Comparison of ENCODE assay signal across 12 cellular contexts in genomic region chr4:186204611-186205144, GRCh38. TPM values are rescaled to one million over a fixed set of nuclear protein-coding genes. Genes with fewer than 3 reads are reported as not detected.
DNase-seq lines count a peak whose midpoint lies in the region; ATAC-seq and TF ChIP-seq lines count a peak whose summit lies in the region.
"Had no signal": no experiment of that assay in that cellular context is flagged by ENCODE, and none has a peak within 500 bp of the region (broad histone marks: within the 10 kb centered on the region; RNA-seq: fewer than 3 reads in every experiment).

No MANE protein-coding gene starts in this region.

- H3K9me1 ChIP-seq in IMR-90 (ENCODE audit: insufficient read depth, low read length), result peaks cover 4% of the 10 kb centered on the region; the same call in 1 of the 2 replicates

- no peak overlapping the region for H2BK15ac ChIP-seq in IMR-90 (ENCODE audit: low read depth, low read length)

- no TSS peak for BruUV-seq in IMR-90 (replicated peaks; lab: Mats Ljungman, UMichigan)

- 0 out of 2 replicates have a peak overlapping the region, but pooled peaks have one; percentile 36 for H3K14ac ChIP-seq in IMR-90 (replicated peaks; ENCODE audit: low read depth, low read length)

- H3K56ac ChIP-seq in IMR-90 (ENCODE audit: extremely low read depth, insufficient read depth, low read length), result no peak overlapping the region

- H3K23ac ChIP-seq in IMR-90 (ENCODE audit: low read depth, low read length), result 0 out of 2 replicates have a peak overlapping the region, but pooled peaks have one; percentile 44

- no peaks in the 10 kb centered on the region for H3K79me1 ChIP-seq in IMR-90 (ENCODE audit: low read depth in 1 of 2, low read length in 2 of 2)

- H2BK5ac ChIP-seq in IMR-90 (ENCODE audit: low read depth, low read length, poor library complexity, severe bottlenecking), result no peak overlapping the region

- WGBS in IMR-90 (ENCODE audit: extremely low coverage in 2 of 2, insufficient read length in 1 of 2), 2 experiments, result 86% methylated on average over 12 of the region's 13 CpGs; no CpG with 5 or more reads in 1 of the 2 experiments

- peaks cover 20% of the 10 kb centered on the region for H3K36me3 Mint-ChIP-seq in dendritic cell treated with granulocyte-macrophage colony-stimulating factor and Interleukin-4, amounts not matched to agents 40 ng/mL and 50 ng/mL, for 4 days (ENCODE audit: low read depth)
- peaks cover 12 to 16% of the 10 kb centered on the region in 2 donors for H3K36me3 Mint-ChIP-seq in naive B cell

- POLR2A ChIA-PET in IMR-90 (lab: Charles Lee; ENCODE audit: unreplicated experiment) (no interaction called here), RWPE1 (lab: Yijun Ruan, JAX; ENCODE audit: low non-redundant PET) (no interaction called here)

- H3K27me3 Mint-ChIP-seq in dendritic cell treated with granulocyte-macrophage colony-stimulating factor and Interleukin-4, amounts not matched to agents 40 ng/mL and 50 ng/mL, for 4 days, result no peaks in the 10 kb centered on the region
- H3K27me3 Mint-ChIP-seq in naive B cell, result no peaks in the 10 kb centered on the region

- H3K4me2 ChIP-seq in BLaER1, result peak overlapping the region; percentile 48
- peak overlapping the region; percentile 77 for H3K4me2 ChIP-seq in IMR-90 (ENCODE audit: low read depth, low read length)

- H3K27ac ChIP-seq in BLaER1, result no peak overlapping the region
- no peak overlapping the region; the same call in 1 of the 2 replicates for H3K27ac ChIP-seq in IMR-90 (ENCODE audit: insufficient read depth, low read length)
- no peak overlapping the region for H3K27ac ChIP-seq in RWPE1

- in situ Hi-C loops in IMR-90 (cut with MboI; ENCODE audit: low sequenced_read_pairs), result no loop called here

- intact Hi-C loops in IMR-90 (cut with micrococcal nuclease), result no loop called here
- intact Hi-C loops in dendritic cell treated with granulocyte-macrophage colony-stimulating factor and Interleukin-4, amounts not matched to agents 40 ng/mL and 50 ng/mL, for 4 days (cut with micrococcal nuclease), result no loop called here

- ATAC-seq in IMR-90 (ENCODE audit: low read depth), result no peak
- ATAC-seq in naive B cell (ENCODE audit: low read depth in 2 of 2), result peak in 1 of 2 donors; percentile 10
- ATAC-seq in GM19324 (IDR thresholded peaks at IDR 0.05; ENCODE audit: low FRiP score, unreplicated experiment), result no peak

- TF ChIP-seq RAD21 in IMR-90 (IDR thresholded peaks at IDR 0.05; ENCODE audit: low read length), result no peak

- no peak for TF ChIP-seq POLR2A in IMR-90 (IDR thresholded peaks at IDR 0.05; ENCODE audit: low read depth, low read length)

- peak overlapping the region; percentile 18; the same call in 1 of the 2 replicates for H3K18ac ChIP-seq in IMR-90 (ENCODE audit: low read depth, low read length)

- dilution Hi-C loops in IMR-90 (cut with HindIII; ENCODE audit: low sequenced_read_pairs, unreplicated experiment), result no loop called here

- peak overlapping the region; percentile 38 for H2AK9ac ChIP-seq in IMR-90 (replicated peaks; ENCODE audit: low read depth, low read length, poor library complexity)

- peak overlapping the region; percentile 52; the same call in 1 of the 2 replicates for H3K4ac ChIP-seq in IMR-90 (ENCODE audit: low read depth, low read length)

- H4K91ac ChIP-seq in IMR-90 (ENCODE audit: insufficient read depth, low read depth, low read length), result peak overlapping the region; percentile 24; the same call in 1 of the 2 replicates

- no peak overlapping the region for H2BK120ac ChIP-seq in IMR-90 (ENCODE audit: low read depth, low read length)

- H4K5ac ChIP-seq in IMR-90 (ENCODE audit: low read depth, low read length), result peak overlapping the region; percentile 60

- no peaks in the 10 kb centered on the region for H4K20me1 ChIP-seq in BLaER1
- H4K20me1 ChIP-seq in IMR-90 (ENCODE audit: insufficient read depth, low read length), result no peaks in the 10 kb centered on the region

- no peak overlapping the region for H3K4me3 ChIP-seq in BLaER1
- peak overlapping the region; percentile 53 for H3K4me3 ChIP-seq in IMR-90 (ENCODE audit: insufficient read depth, low read depth, low read length)
- no peak overlapping the region for H3K4me3 ChIP-seq in MG63

- no peak for DNase-seq in IMR-90
- peak; percentile 30 for DNase-seq in naive B cell
- DNase-seq in MG63, result no peak
- no peak for DNase-seq in RWPE1 (ENCODE audit: low spot score)
- no peak for DNase-seq in GF-D8 (lab: John Stamatoyannopoulos, UW)
- DNase-seq: NCI-H2081 had no signal

- no peak for TF ChIP-seq CTCF in IMR-90 (conservative IDR thresholded peaks at IDR 0.05; ENCODE audit: low read depth, low read length)
- no peak for TF ChIP-seq CTCF in RWPE1 (conservative IDR thresholded peaks at IDR 0.05; ENCODE audit: low read depth)

- H3K36me3 ChIP-seq in BLaER1 (peaks cover 15% of the 10 kb centered on the region), IMR-90 (ENCODE audit: control insufficient read depth, insufficient read depth, low read length) (peaks cover 2% of the 10 kb centered on the region; the same call in 1 of the 2 replicates), MG63 (no peaks in the 10 kb centered on the region)

- H3K27me3 ChIP-seq in BLaER1 (no peaks in the 10 kb centered on the region), IMR-90 (ENCODE audit: control insufficient read depth, insufficient read depth, low read length) (no peaks in the 10 kb centered on the region), MG63 (no peaks in the 10 kb centered on the region)

- CTCF ChIA-PET in IMR-90 (lab: Yijun Ruan, JAX) (interaction anchor here (0.6 to 1.3 kb wide), 2 partner anchors 14 to 970 kb away, joined by 3 read pairs; partner anchors contain the start of gene CYP4V2), RWPE1 (lab: Yijun Ruan, JAX) (no interaction called here)

- H4K8ac ChIP-seq in IMR-90 (ENCODE audit: low read depth in 2 of 2, low read length in 2 of 2), result peak overlapping the region; percentile 71 to 85

- H3K9me3 ChIP-seq in BLaER1 (peaks cover 22% of the 10 kb centered on the region), IMR-90 (ENCODE audit: control insufficient read depth, insufficient read depth, low read length) (peaks cover 3% of the 10 kb centered on the region; the same call in 1 of the 2 replicates), MG63 (peaks cover 8% of the 10 kb centered on the region)

- H3K4me3 Mint-ChIP-seq in dendritic cell treated with granulocyte-macrophage colony-stimulating factor and Interleukin-4, amounts not matched to agents 40 ng/mL and 50 ng/mL, for 4 days, result peak overlapping the region; percentile 44
- peak overlapping the region in 6 of 8 donors; percentile 10 to 87 (median 62) for H3K4me3 Mint-ChIP-seq in naive B cell
- H3K4me3 Mint-ChIP-seq: activated T-helper 1 cell treated with anti-CD3 and anti-CD28 coated beads, Interleukin-12 subunit alpha, Interleukin-12 subunit beta, Interleukin-2, Interleukin-4 antibody, amounts not matched to agents 30 ng/mL and 10 ng/mL and 1 ng/mL, durations not matched to agents 14 hours and 24 hours and 36 hours; nephron had no signal

- peak overlapping the region; percentile 76 for H2AFZ ChIP-seq in IMR-90 (replicated peaks; ENCODE audit: low read length, poor library complexity)

- no peak overlapping the region; the same call in 1 of the 2 replicates for H2AK5ac ChIP-seq in IMR-90 (ENCODE audit: low read depth, low read length)

- H3K27ac Mint-ChIP-seq in dendritic cell treated with granulocyte-macrophage colony-stimulating factor and Interleukin-4, amounts not matched to agents 40 ng/mL and 50 ng/mL, for 4 days, result no peak overlapping the region
- peak overlapping the region in 4 of 6 donors; percentile 22 to 83 (median 66) for H3K27ac Mint-ChIP-seq in naive B cell
- H3K27ac Mint-ChIP-seq: activated T-helper 1 cell treated with anti-CD3 and anti-CD28 coated beads, Interleukin-12 subunit alpha, Interleukin-12 subunit beta, Interleukin-2, Interleukin-4 antibody, amounts not matched to agents 30 ng/mL and 10 ng/mL and 1 ng/mL, durations not matched to agents 14 hours and 24 hours and 36 hours had no signal

- H3K9ac ChIP-seq in BLaER1, result no peak overlapping the region; the same call in 1 of the 2 replicates
- H3K9ac ChIP-seq in IMR-90 (ENCODE audit: low read depth, low read length), result peak overlapping the region; percentile 35

- H3K4me1 Mint-ChIP-seq in dendritic cell treated with granulocyte-macrophage colony-stimulating factor and Interleukin-4, amounts not matched to agents 40 ng/mL and 50 ng/mL, for 4 days (ENCODE audit: low read depth), result peaks cover 8% of the 10 kb centered on the region
- peaks cover 12 to 28% (median 14%) of the 10 kb centered on the region in 3 donors for H3K4me1 Mint-ChIP-seq in naive B cell

- H2BK20ac ChIP-seq in IMR-90 (ENCODE audit: low read depth, low read length), result no peak overlapping the region

- H3K4me1 ChIP-seq in BLaER1 (peaks cover 24% of the 10 kb centered on the region), IMR-90 (ENCODE audit: control insufficient read depth, insufficient read depth, low read length) (no peaks in the 10 kb centered on the region; the same call in 1 of the 2 replicates)

- peaks cover 24% of the 10 kb centered on the region for H3K9me3 Mint-ChIP-seq in dendritic cell treated with granulocyte-macrophage colony-stimulating factor and Interleukin-4, amounts not matched to agents 40 ng/mL and 50 ng/mL, for 4 days
- H3K9me3 Mint-ChIP-seq in naive B cell, result peaks cover 2 to 14% (median 6%) of the 10 kb centered on the region in 7 donors

TF ChIP-seq in IMR-90, 13 proteins besides CTCF, POLR2A, EP300 and RAD21 (continues in another document):
- TF ChIP-seq NFE2L2 (IDR thresholded peaks at IDR 0.05; ENCODE audit: low read depth, low read length) (no peak), FOS (IDR thresholded peaks at IDR 0.05; ENCODE audit: low read depth, low read length) (no peak)

RNA-seq across cellular contexts. Expression of gene CYP4V2, which starts 13.3 kb away (rescaled TPM):
- 3.9 and 5.0 TPM in 2 replicates for total RNA-seq in IMR-90 (2012; rRNA removed)
- polyA plus RNA-seq in IMR-90 (2012; rRNA removed), result 3.2 and 4.1 TPM in 2 replicates
- polyA plus RNA-seq in IMR-90 (2012; cell fraction: cytosol; rRNA removed), result 1.6 and 1.8 TPM in 2 replicates
- 3.5 and 7.4 TPM in 2 replicates for polyA plus RNA-seq in IMR-90 (2012; cell fraction: nucleus; rRNA removed; ENCODE audit: low replicate concordance)
- polyA plus RNA-seq in naive B cell (ENCODE audit: low read depth in 6 of 6), result 10 to 100 TPM; 10.2 to 16.2 (median 14.0) TPM
- 15.2 and 22.0 TPM in 2 replicates for total RNA-seq in MG63 (2014; rRNA removed; shearing (Covaris generic); ENCODE audit: low replicate concordance)

RNA-seq across cellular contexts. Expression of gene KLKB1, which starts 22.6 kb away (rescaled TPM):
- total RNA-seq in IMR-90 (2012; rRNA removed), result under 0.01 TPM in 1 of 2 replicates, not detected in the other
- 0.03 TPM in 1 of 2 replicates, not detected in the other for polyA plus RNA-seq in IMR-90 (2012; rRNA removed)
- polyA plus RNA-seq in IMR-90 (2012; cell fraction: cytosol; rRNA removed), result not detected in 2 replicates
- polyA plus RNA-seq in IMR-90 (2012; cell fraction: nucleus; rRNA removed; ENCODE audit: low replicate concordance), result 0.08 TPM in 1 of 2 replicates, not detected in the other
- polyA plus RNA-seq in naive B cell (ENCODE audit: low read depth in 6 of 6), result under 1 TPM in 1 of 6 donors, not detected in 5; 1.00 TPM
- not detected in 2 replicates for total RNA-seq in MG63 (2014; rRNA removed; shearing (Covaris generic); ENCODE audit: low replicate concordance)
- total RNA-seq: activated T-helper 1 cell treated with anti-CD3 and anti-CD28 coated beads, Interleukin-12 subunit alpha, Interleukin-12 subunit beta, Interleukin-2, Interleukin-4 antibody, amounts not matched to agents 30 ng/mL and 10 ng/mL and 1 ng/mL, durations not matched to agents 14 hours and 24 hours and 36 hours; HT-29 had no signal
